ENCODE assay signal across 9 cellular contexts in genomic region chr12:74317078-74317581, GRCh38.
DNase-seq lines count a peak whose midpoint lies in the region; ATAC-seq and TF ChIP-seq lines count a peak whose summit lies in the region.
"Had no signal": no experiment of that assay in that cellular context is flagged by ENCODE, and none has a peak within 500 bp of the region (broad histone marks: within the 10 kb centered on the region; RNA-seq: fewer than 3 reads in every experiment).

No MANE protein-coding gene starts in this region.

- no peak for TF ChIP-seq CTCF in colonic mucosa (IDR thresholded peaks at IDR 0.05)

- intact Hi-C loops in colonic mucosa (cut with DNase I), result no loop called here
- intact Hi-C loops in activated CD4-positive, alpha-beta T cell treated with anti-CD3 and anti-CD28 coated beads for 36 hours (cut with DNase I, micrococcal nuclease), result loop anchor here in 1 of 2 experiments (2.0 kb wide), 1 partner anchor 1970 kb away; no protein-coding TSS in a partner anchor

- H3K4me1 Mint-ChIP-seq in activated CD4-positive, alpha-beta T cell treated with anti-CD3 and anti-CD28 coated beads for 36 hours, result no peaks in the 10 kb centered on the region
- H3K4me1 Mint-ChIP-seq: activated naive CD4-positive, alpha-beta T cell treated with anti-CD3 and anti-CD28 coated beads, Interleukin-2, amount 50 U/mL, for 24 hours had no signal

- no peak overlapping the region for H3K9ac ChIP-seq in colonic mucosa (ENCODE audit: low read depth in 2 of 2, low read length in 2 of 2)

- DNase-seq in Daoy (ENCODE audit: low read depth), result peak; percentile 47
- peak; percentile 71 for DNase-seq in NCI-H2081 treated with DMSO at 0.1 percent for 48 hours (lab: John Stamatoyannopoulos, UW)
- DNase-seq in brain pericyte (ENCODE audit: low read depth, low spot score), result peak; percentile 87
- peak; percentile 70 for DNase-seq in middle frontal gyrus (ENCODE audit: extremely low spot score, low spot score)
- DNase-seq in colonic mucosa, result no peak
- no peak for DNase-seq in LoVo (ENCODE audit: low spot score)
- no peak for DNase-seq in activated CD4-positive, alpha-beta T cell treated with anti-CD3 and anti-CD28 coated beads for 36 hours

- H3K36me3 Mint-ChIP-seq in activated CD4-positive, alpha-beta T cell treated with anti-CD3 and anti-CD28 coated beads for 36 hours (ENCODE audit: low read depth), result no peaks in the 10 kb centered on the region
- H3K36me3 Mint-ChIP-seq: activated naive CD4-positive, alpha-beta T cell treated with anti-CD3 and anti-CD28 coated beads, Interleukin-2, amount 50 U/mL, for 24 hours had no signal

- no peaks in the 10 kb centered on the region for H3K4me1 ChIP-seq in colonic mucosa

- no peaks in the 10 kb centered on the region for H3K27me3 Mint-ChIP-seq in activated CD4-positive, alpha-beta T cell treated with anti-CD3 and anti-CD28 coated beads for 36 hours
- H3K27me3 Mint-ChIP-seq: activated naive CD4-positive, alpha-beta T cell treated with anti-CD3 and anti-CD28 coated beads, Interleukin-2, amount 50 U/mL, for 24 hours had no signal

- no peak overlapping the region for H3K4me3 ChIP-seq in colonic mucosa

- POLR2A ChIA-PET in activated CD4-positive, alpha-beta T cell treated with anti-CD3 and anti-CD28 coated beads for 36 hours (lab: Charles Lee), result no interaction called here

- CTCF ChIA-PET in activated CD4-positive, alpha-beta T cell treated with anti-CD3 and anti-CD28 coated beads for 36 hours (lab: Charles Lee), result no interaction called here

- H3K36me3 ChIP-seq in colonic mucosa, result no peaks in the 10 kb centered on the region

- H3K9me3 ChIP-seq in colonic mucosa, result no peaks in the 10 kb centered on the region

- no peaks in the 10 kb centered on the region for H3K27me3 ChIP-seq in colonic mucosa

- no peak for ATAC-seq in activated CD4-positive, alpha-beta T cell treated with anti-CD3 and anti-CD28 coated beads for 36 hours
- ATAC-seq in HG03442 (IDR thresholded peaks at IDR 0.05; ENCODE audit: unreplicated experiment), result no peak

- no peak overlapping the region for H3K27ac ChIP-seq in colonic mucosa

- H3K9me3 Mint-ChIP-seq in activated CD4-positive, alpha-beta T cell treated with anti-CD3 and anti-CD28 coated beads for 36 hours (ENCODE audit: low read depth), result no peaks in the 10 kb centered on the region
- H3K9me3 Mint-ChIP-seq: activated naive CD4-positive, alpha-beta T cell treated with anti-CD3 and anti-CD28 coated beads, Interleukin-2, amount 50 U/mL, for 24 hours had no signal

- no peak overlapping the region for H3K4me3 Mint-ChIP-seq in activated CD4-positive, alpha-beta T cell treated with anti-CD3 and anti-CD28 coated beads for 36 hours
- H3K4me3 Mint-ChIP-seq: activated naive CD4-positive, alpha-beta T cell treated with anti-CD3 and anti-CD28 coated beads, Interleukin-2, amount 50 U/mL, for 24 hours had no signal

- no peak overlapping the region for H3K27ac Mint-ChIP-seq in activated CD4-positive, alpha-beta T cell treated with anti-CD3 and anti-CD28 coated beads for 36 hours
- H3K27ac Mint-ChIP-seq: activated naive CD4-positive, alpha-beta T cell treated with anti-CD3 and anti-CD28 coated beads, Interleukin-2, amount 50 U/mL, for 24 hours had no signal

Comparison
In these comparisons a context has a peak if more than half of its experiments do, and no peak if none do; other contexts are left out.
1. DNase-seq: peak in Daoy (single experiment), NCI-H2081 treated with DMSO at 0.1 percent for 48 hours (single experiment), brain pericyte (single experiment) and middle frontal gyrus (single experiment); none in colonic mucosa (single experiment), LoVo (single experiment) and activated CD4-positive, alpha-beta T cell treated with anti-CD3 and anti-CD28 coated beads for 36 hours (single experiment).